In genomic region chr9:70566743-70567142, GRCh38 we compare ENCODE assay signal across 1 cellular context.
TF ChIP-seq lines count a peak whose summit lies in the region.

No MANE protein-coding gene starts in this region.

TF ChIP-seq in H1, 55 proteins besides CTCF, POLR2A, EP300 and RAD21 (continued from another document):
- TF ChIP-seq SIX5 (IDR thresholded peaks at IDR 0.05; ENCODE audit: low read depth, low read length) (no peak), CREB1 (IDR thresholded peaks at IDR 0.05) (no peak), HDAC2 (IDR thresholded peaks at IDR 0.05; ENCODE audit: borderline replicate concordance in 1 of 2, low read depth in 2 of 2, low read length in 2 of 2) (no peak)
